ENCODE assay signal across 25 cellular contexts in the genomic region with DNA sequence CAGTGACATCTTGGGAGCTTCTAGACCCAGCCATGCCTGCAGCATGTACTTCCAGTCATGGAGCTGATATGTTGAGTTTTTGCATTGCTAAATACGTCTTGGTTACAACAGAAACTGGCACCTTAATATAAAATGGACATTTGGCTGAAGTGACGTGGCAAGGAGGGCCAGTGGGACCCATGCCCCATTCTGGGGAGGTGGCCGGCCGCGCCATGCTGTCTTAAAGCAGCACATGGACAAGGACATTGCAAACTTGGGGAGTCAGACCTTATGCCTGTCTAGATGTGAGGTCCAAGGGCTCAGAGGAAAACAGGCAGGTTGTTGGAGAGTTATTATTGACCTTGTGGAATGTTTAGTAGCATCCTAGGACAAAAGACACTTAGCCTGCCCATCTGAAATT.
DNase-seq lines count a peak whose midpoint lies in the region; FAIRE-seq lines count a peak whose summit lies in the region.
"Had no signal": no experiment of that assay in that cellular context is flagged by ENCODE, and none has a peak within 500 bp of the region (broad histone marks: within the 10 kb centered on the region; RNA-seq: fewer than 3 reads in every experiment).

No MANE protein-coding gene starts in this region.

- FAIRE-seq in HTR-8/SVneo (lab: Jason Lieb, UNC): peak; percentile 38
- FAIRE-seq: A204.1, A549, D721Med had no signal

- DNase-seq in HTR-8/SVneo (ENCODE audit: insufficient read length, low spot score): no peak
- DNase-seq in NCI-H526 (lab: John Stamatoyannopoulos, UW): no peak
- DNase-seq: 8988T; ACHN; AML-193; BE2C; C1 segment of cervical spinal cord; Caco-2; Calu3; CD4-positive, alpha-beta memory T cell; CD4-positive, alpha-beta T cell; CD4-positive, CD25-positive, alpha-beta regulatory T cell; CD8-positive, alpha-beta memory T cell; CD8-positive, alpha-beta T cell; COR-L47; DMS 273 treated with DMSO at 0.1 percent for 48 hours; DMS153; DMS53; DMS79; DMS79 treated with DMSO at 0.1 percent for 48 hours; DND-41; EL had no signal
